ENCODE assay signal across 14 cellular contexts in genomic region chr11:12143461-12144258, GRCh38. TPM values are rescaled to one million over a fixed set of nuclear protein-coding genes. Genes with fewer than 3 reads are reported as not detected.
DNase-seq lines count a peak whose midpoint lies in the region.
"Had no signal": no experiment of that assay in that cellular context is flagged by ENCODE, and none has a peak within 500 bp of the region (broad histone marks: within the 10 kb centered on the region; RNA-seq: fewer than 3 reads in every experiment).

No MANE protein-coding gene starts in this region.

- H3K27me3 ChIP-seq in adipocyte (replicated peaks; ENCODE audit: control insufficient read depth, insufficient read depth, low read length) = no peaks in the 10 kb centered on the region

- no peak overlapping the region for H3K4me3 ChIP-seq in adipocyte (ENCODE audit: low read length)

- peaks cover 71% of the 10 kb centered on the region for H3K4me1 Mint-ChIP-seq in T-helper 1 cell treated with Interleukin-12 subunit alpha and Interleukin-12 subunit beta and Interleukin-4 antibody, amounts not matched to agents 30 μg/mL and 1 μg/mL, for 36 hours (ENCODE audit: low read depth)

- H3K9ac ChIP-seq in adipocyte (ENCODE audit: low read length) = peak overlapping the region; percentile 64

- H3K4me3 Mint-ChIP-seq in T-helper 1 cell treated with Interleukin-12 subunit alpha and Interleukin-12 subunit beta and Interleukin-4 antibody, amounts not matched to agents 30 μg/mL and 1 μg/mL, for 36 hours = peak overlapping the region; percentile 38
- H3K4me3 Mint-ChIP-seq: H9 had no signal

- H3K36me3 ChIP-seq in adipocyte (ENCODE audit: control insufficient read depth, insufficient read depth, low read length, severe bottlenecking) = no peaks in the 10 kb centered on the region

- H3K36me3 Mint-ChIP-seq in T-helper 1 cell treated with Interleukin-12 subunit alpha and Interleukin-12 subunit beta and Interleukin-4 antibody, amounts not matched to agents 30 μg/mL and 1 μg/mL, for 36 hours (ENCODE audit: low read depth) = peaks cover 43% of the 10 kb centered on the region

- H3K9me3 Mint-ChIP-seq in T-helper 1 cell treated with Interleukin-12 subunit alpha and Interleukin-12 subunit beta and Interleukin-4 antibody, amounts not matched to agents 30 μg/mL and 1 μg/mL, for 36 hours = no peaks in the 10 kb centered on the region
- H3K9me3 Mint-ChIP-seq: H9 had no signal

- H3K27ac Mint-ChIP-seq in T-helper 1 cell treated with Interleukin-12 subunit alpha and Interleukin-12 subunit beta and Interleukin-4 antibody, amounts not matched to agents 30 μg/mL and 1 μg/mL, for 36 hours = peak overlapping the region; percentile 81
- H3K27ac Mint-ChIP-seq: H9 had no signal

- DNase-seq in T-helper 1 cell = no peak
- DNase-seq in adipocyte (ENCODE audit: low read depth) = no peak
- DNase-seq in kidney tubule cell (ENCODE audit: low spot score) = peak; percentile 42
- no peak for DNase-seq in amygdala (lab: John Stamatoyannopoulos, UW)
- no peak for DNase-seq in SW 1271 (lab: John Stamatoyannopoulos, UW)
- no peak for DNase-seq in A172 (ENCODE audit: low spot score)
- DNase-seq: foreskin fibroblast; GF-D8; H9; NCI-H524 treated with DMSO at 0.1 percent for 48 hours; stimulated activated CD4-positive, alpha-beta T cell treated with anti-CD3 and anti-CD28 coated beads, Interleukin-15, amount 100 ng/mL, for 24 hours had no signal

- H3K27ac ChIP-seq in temporal lobe (ENCODE audit: low read depth, low read length) = peak overlapping the region; percentile 40
- H3K27ac ChIP-seq: 22Rv1 had no signal

- H3K27me3 Mint-ChIP-seq in T-helper 1 cell treated with Interleukin-12 subunit alpha and Interleukin-12 subunit beta and Interleukin-4 antibody, amounts not matched to agents 30 μg/mL and 1 μg/mL, for 36 hours (ENCODE audit: low read depth) = no peaks in the 10 kb centered on the region

- peaks cover 35% of the 10 kb centered on the region for H3K4me1 ChIP-seq in adipocyte (ENCODE audit: control insufficient read depth, insufficient read depth, low read length)

- no peaks in the 10 kb centered on the region for H3K9me3 ChIP-seq in adipocyte (ENCODE audit: control insufficient read depth, low read length)

RNA-seq across cellular contexts. Expression of gene MICAL2, which starts 33.3 kb away (rescaled TPM):
- 12.3 TPM for total RNA-seq in temporal lobe
- 95.3 and 148 TPM in 2 replicates for total RNA-seq in A172 (2014; rRNA removed; shearing (Covaris generic))
